ENCODE assay signal across 1 cellular context in the genomic region with DNA sequence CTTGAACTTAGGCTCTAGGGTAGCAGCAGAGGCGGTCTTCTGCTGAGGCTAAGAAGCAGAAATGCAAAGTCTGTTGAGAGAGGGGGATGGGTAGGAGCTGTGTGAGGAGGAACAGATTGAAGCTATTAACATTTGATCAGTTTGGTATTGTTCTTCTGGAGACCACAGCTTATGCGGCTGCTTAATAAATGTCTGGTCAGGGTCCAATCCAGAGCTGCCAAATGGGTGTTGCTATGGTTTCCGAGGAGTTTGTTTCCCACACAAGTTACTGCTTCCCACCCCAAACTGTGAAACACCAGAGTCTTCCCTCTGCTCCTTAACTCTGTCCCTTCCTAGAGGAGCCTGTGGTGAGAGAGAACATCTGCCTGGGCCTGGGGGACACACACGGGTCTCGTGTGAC.
TF ChIP-seq lines count a peak whose summit lies in the region.

No MANE protein-coding gene starts in this region.

TF ChIP-seq in H1, 55 proteins besides CTCF, POLR2A, EP300 and RAD21:
- TF ChIP-seq CHD7 (IDR thresholded peaks at IDR 0.05; ENCODE audit: insufficient replicate concordance, low read length) (no peak), CHD2 (IDR thresholded peaks at IDR 0.05; ENCODE audit: low read length) (no peak), TAF1 (IDR thresholded peaks at IDR 0.05; ENCODE audit: low read depth, low read length) (no peak), SAP30 (IDR thresholded peaks at IDR 0.05; ENCODE audit: insufficient read depth, insufficient replicate concordance, low read length) (no peak), TAF7 (optimal IDR thresholded peaks at IDR 0.05; ENCODE audit: borderline replicate concordance, low read depth, low read length) (no peak), POLR2AphosphoS5 (IDR thresholded peaks at IDR 0.05; ENCODE audit: low read depth, low read length) (no peak), YY1 (IDR thresholded peaks at IDR 0.05; ENCODE audit: low read depth, low read length) (no peak), CTBP2 (IDR thresholded peaks at IDR 0.05; ENCODE audit: borderline replicate concordance, insufficient read depth, insufficient read length, low read length) (no peak), JUND (IDR thresholded peaks at IDR 0.05; ENCODE audit: low read length) (no peak), MAFK (IDR thresholded peaks at IDR 0.05; ENCODE audit: low read depth, low read length) (no peak), TBP (IDR thresholded peaks at IDR 0.05; ENCODE audit: low read depth, low read length) (no peak), SRF (IDR thresholded peaks at IDR 0.05; ENCODE audit: low read depth, low read length) (no peak), HDAC6 (IDR thresholded peaks at IDR 0.05; ENCODE audit: low read depth, low read length) (no peak)
